ENCODE assay signal across 23 cellular contexts in the genomic region with DNA sequence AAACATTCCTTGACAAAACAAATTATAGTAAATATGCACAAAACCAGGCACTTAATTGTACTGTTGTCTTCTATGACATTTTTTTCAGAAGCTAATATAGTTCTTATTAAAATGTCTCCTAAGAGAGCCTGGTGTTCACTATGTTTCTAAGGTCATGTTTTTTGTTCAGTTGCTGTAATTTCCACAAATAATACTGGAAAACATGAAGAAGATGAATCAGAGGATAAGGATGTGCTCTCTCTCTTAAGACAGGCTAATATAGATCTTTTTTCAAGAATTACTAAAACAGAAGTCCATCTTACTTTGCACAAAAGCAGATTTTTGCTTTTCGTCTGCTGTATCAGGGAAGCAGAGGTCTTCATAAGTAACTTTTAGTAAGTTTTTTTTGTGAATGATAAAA.
"Had no signal": no experiment of that assay in that cellular context is flagged by ENCODE, and none has a peak within 500 bp of the region (broad histone marks: within the 10 kb centered on the region; RNA-seq: fewer than 3 reads in every experiment).

No MANE protein-coding gene starts in this region.

- H3K9me3 Mint-ChIP-seq: endodermal cell had no signal

- H3K27ac ChIP-seq: dorsolateral prefrontal cortex, epithelial cell of prostate, foreskin keratinocyte, tibial nerve, VCaP had no signal

- H3K27me3 Mint-ChIP-seq: natural killer cell treated with Interleukin-12 subunit alpha and Interleukin-12 subunit beta and Interleukin-15 and Interleukin-18, amount 100 ng/mL, for 72 hours; stimulated activated naive CD8-positive, alpha-beta T cell treated with anti-CD3 and anti-CD28 coated beads, Interleukin-15, Interleukin-2, amounts not matched to agents 100 ng/mL and 50 ng/mL, for 24 hours had no signal

- H3K27ac Mint-ChIP-seq: endodermal cell; natural killer cell treated with Interleukin-12 subunit alpha and Interleukin-12 subunit beta and Interleukin-15 and Interleukin-18, amount 100 ng/mL, for 72 hours; stimulated activated naive CD8-positive, alpha-beta T cell treated with anti-CD3 and anti-CD28 coated beads, Interleukin-15, Interleukin-2, amounts not matched to agents 100 ng/mL and 50 ng/mL, for 24 hours had no signal

- H3K4me1 ChIP-seq: foreskin keratinocyte, tibial nerve had no signal

- H3K4me3 Mint-ChIP-seq: endodermal cell; natural killer cell treated with Interleukin-12 subunit alpha and Interleukin-12 subunit beta and Interleukin-15 and Interleukin-18, amount 100 ng/mL, for 72 hours; stimulated activated naive CD8-positive, alpha-beta T cell treated with anti-CD3 and anti-CD28 coated beads, Interleukin-15, Interleukin-2, amounts not matched to agents 100 ng/mL and 50 ng/mL, for 24 hours had no signal

- H3K36me3 ChIP-seq: tibial nerve had no signal

- H3K36me3 Mint-ChIP-seq: natural killer cell treated with Interleukin-12 subunit alpha and Interleukin-12 subunit beta and Interleukin-15 and Interleukin-18, amount 100 ng/mL, for 72 hours had no signal

- ATAC-seq: foreskin keratinocyte; left lobe of liver; natural killer cell treated with Interleukin-12 subunit alpha and Interleukin-12 subunit beta and Interleukin-15 and Interleukin-18, amount 100 ng/mL, for 72 hours had no signal

- DNase-seq: activated CD4-positive, alpha-beta T cell treated with anti-CD3 and anti-CD28 coated beads for 1 hour; activated CD8-positive, alpha-beta memory T cell treated with anti-CD3 and anti-CD28 coated beads for 24 hours; activated CD8-positive, alpha-beta memory T cell treated with anti-CD3 and anti-CD28 coated beads, Interleukin-2, amount 50 U/mL, for 48 hours; activated effector memory CD4-positive, alpha-beta T cell treated with Interleukin-2 at 50 U/mL for 16 hours; activated naive CD4-positive, alpha-beta T cell treated with anti-CD3 and anti-CD28 coated beads, Interleukin-2, amount 50 U/mL, for 16 hours; activated T-cell treated with anti-CD3 and anti-CD28 coated beads, Interleukin-2, amount 50 U/mL, for 48 hours; dorsolateral prefrontal cortex; endodermal cell; foreskin keratinocyte; hippocampal formation; islet precursor cell; nucleus accumbens; retina; stimulated activated CD4-positive, alpha-beta T cell treated with anti-CD3 and anti-CD28 coated beads, Interleukin-2, amount 100 ng/mL, for 24 hours; SW 1271; T-helper 2 cell had no signal

- H3K27me3 ChIP-seq: dorsolateral prefrontal cortex, foreskin keratinocyte, tibial nerve had no signal

- H3K9me3 ChIP-seq: tibial nerve had no signal

- H3K4me3 ChIP-seq: dorsolateral prefrontal cortex, lung, tibial nerve had no signal
